ENCODE assay signal across 21 cellular contexts in the genomic region with DNA sequence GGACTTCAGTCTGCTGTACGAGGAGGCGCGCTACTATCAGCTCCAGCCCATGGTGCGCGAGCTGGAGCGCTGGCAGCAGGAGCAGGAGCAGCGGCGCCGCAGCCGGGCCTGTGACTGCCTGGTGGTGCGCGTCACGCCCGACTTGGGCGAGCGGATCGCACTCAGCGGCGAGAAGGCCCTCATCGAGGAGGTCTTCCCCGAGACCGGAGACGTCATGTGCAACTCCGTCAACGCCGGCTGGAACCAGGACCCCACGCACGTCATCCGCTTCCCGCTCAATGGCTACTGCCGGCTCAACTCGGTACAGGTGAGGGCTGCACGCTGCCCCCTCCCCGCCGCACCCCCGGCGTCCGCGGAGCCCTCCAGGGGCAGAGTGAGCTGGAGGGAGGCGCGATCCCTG.
"Had no signal": no experiment of that assay in that cellular context is flagged by ENCODE, and none has a peak within 500 bp of the region (broad histone marks: within the 10 kb centered on the region; RNA-seq: fewer than 3 reads in every experiment).

No MANE protein-coding gene starts in this region.

- H3K27me3 Mint-ChIP-seq: activated B cell treated with CpG ODN at 0.5 μM for 24 hours; activated CD4-positive, alpha-beta T cell treated with anti-CD3 and anti-CD28 coated beads, Interleukin-2, amount 10 ng/mL, durations not matched to agents 24 days and 14 days; activated CD8-positive, alpha-beta memory T cell treated with anti-CD3 and anti-CD28 coated beads, Interleukin-2, amount 10 ng/mL, durations not matched to agents 7 days and 5 days; activated naive CD8-positive, alpha-beta T cell treated with anti-CD3 and anti-CD28 coated beads for 36 hours; T-cell had no signal

- ATAC-seq: activated CD8-positive, alpha-beta memory T cell treated with anti-CD3 and anti-CD28 coated beads, Interleukin-2, amount 10 ng/mL, durations not matched to agents 7 days and 5 days; PC-3; T-cell had no signal

- H3K27me3 ChIP-seq: MG63 had no signal

- H3K9me3 Mint-ChIP-seq: activated B cell treated with CpG ODN at 0.5 μM for 24 hours; activated CD4-positive, alpha-beta T cell treated with anti-CD3 and anti-CD28 coated beads, Interleukin-2, amount 10 ng/mL, durations not matched to agents 24 days and 14 days; activated naive CD4-positive, alpha-beta T cell treated with anti-CD3 and anti-CD28 coated beads, Interleukin-2, amount 10 ng/mL, durations not matched to agents 7 days and 5 days; activated naive CD8-positive, alpha-beta T cell treated with anti-CD3 and anti-CD28 coated beads for 36 hours; activated T-cell treated with anti-CD3 and anti-CD28 coated beads, Interleukin-2, amount 50 U/mL, for 24 hours; T-cell had no signal

- H3K9me3 ChIP-seq: MG63 had no signal

- H3K36me3 Mint-ChIP-seq: activated CD8-positive, alpha-beta memory T cell treated with anti-CD3 and anti-CD28 coated beads, Interleukin-2, amount 10 ng/mL, durations not matched to agents 7 days and 5 days; activated naive CD4-positive, alpha-beta T cell treated with anti-CD3 and anti-CD28 coated beads, Interleukin-2, amount 10 ng/mL, durations not matched to agents 7 days and 5 days; activated naive CD8-positive, alpha-beta T cell treated with anti-CD3 and anti-CD28 coated beads for 36 hours; T-cell had no signal

- H3K4me1 Mint-ChIP-seq: activated B cell treated with CpG ODN at 0.5 μM for 24 hours; activated naive CD8-positive, alpha-beta T cell treated with anti-CD3 and anti-CD28 coated beads for 36 hours had no signal

- DNase-seq: activated B cell treated with CpG ODN at 0.5 μM for 24 hours; activated CD4-positive, alpha-beta T cell treated with anti-CD3 and anti-CD28 coated beads for 1 hour; activated CD4-positive, alpha-beta T cell treated with anti-CD3 and anti-CD28 coated beads, Interleukin-2, amount 10 ng/mL, durations not matched to agents 24 days and 14 days; activated CD4-positive, alpha-beta T cell treated with anti-CD3 and anti-CD28 coated beads, Interleukin-2, amount 50 U/mL, for 48 hours; activated CD8-positive, alpha-beta memory T cell treated with anti-CD3 and anti-CD28 coated beads, Interleukin-2, amount 10 ng/mL, durations not matched to agents 7 days and 5 days; activated gamma-delta T cell treated with Interleukin-2 at 50 U/mL for 16 hours; activated naive CD4-positive, alpha-beta T cell treated with anti-CD3 and anti-CD28 coated beads, Interleukin-2, amount 10 ng/mL, durations not matched to agents 7 days and 5 days; activated naive CD8-positive, alpha-beta T cell treated with anti-CD3 and anti-CD28 coated beads for 36 hours; activated T-cell treated with anti-CD3 and anti-CD28 coated beads, Interleukin-2, amount 50 U/mL, for 24 hours; MG63; NCI-H1105; NCI-H1436; NCI-H187; NCI-H2081 treated with DMSO at 0.1 percent for 48 hours; NCI-H446; NCI-H524; PC-3; SHP77 treated with DMSO at 0.1 percent for 48 hours; T-cell; T-helper 2 cell; T1000 had no signal

- H3K27ac Mint-ChIP-seq: activated B cell treated with CpG ODN at 0.5 μM for 24 hours; activated CD4-positive, alpha-beta T cell treated with anti-CD3 and anti-CD28 coated beads, Interleukin-2, amount 10 ng/mL, durations not matched to agents 24 days and 14 days; activated CD8-positive, alpha-beta memory T cell treated with anti-CD3 and anti-CD28 coated beads, Interleukin-2, amount 10 ng/mL, durations not matched to agents 7 days and 5 days; activated naive CD4-positive, alpha-beta T cell treated with anti-CD3 and anti-CD28 coated beads, Interleukin-2, amount 10 ng/mL, durations not matched to agents 7 days and 5 days; activated naive CD8-positive, alpha-beta T cell treated with anti-CD3 and anti-CD28 coated beads for 36 hours; activated T-cell treated with anti-CD3 and anti-CD28 coated beads, Interleukin-2, amount 50 U/mL, for 24 hours; T-cell had no signal

- H3K4me3 Mint-ChIP-seq: activated B cell treated with CpG ODN at 0.5 μM for 24 hours; activated CD4-positive, alpha-beta T cell treated with anti-CD3 and anti-CD28 coated beads, Interleukin-2, amount 10 ng/mL, durations not matched to agents 24 days and 14 days; activated CD8-positive, alpha-beta memory T cell treated with anti-CD3 and anti-CD28 coated beads, Interleukin-2, amount 10 ng/mL, durations not matched to agents 7 days and 5 days; activated naive CD4-positive, alpha-beta T cell treated with anti-CD3 and anti-CD28 coated beads, Interleukin-2, amount 10 ng/mL, durations not matched to agents 7 days and 5 days; activated naive CD8-positive, alpha-beta T cell treated with anti-CD3 and anti-CD28 coated beads for 36 hours; activated T-cell treated with anti-CD3 and anti-CD28 coated beads, Interleukin-2, amount 50 U/mL, for 24 hours; T-cell had no signal

- H3K4me3 ChIP-seq: MG63 had no signal
